ENCODE assay signal across 11 cellular contexts in genomic region chr15:92394327-92395175, GRCh38. TPM values are rescaled to one million over a fixed set of nuclear protein-coding genes. Genes with fewer than 3 reads are reported as not detected.
DNase-seq lines count a peak whose midpoint lies in the region; ATAC-seq and TF ChIP-seq lines count a peak whose summit lies in the region.
"Had no signal": no experiment of that assay in that cellular context is flagged by ENCODE, and none has a peak within 500 bp of the region (broad histone marks: within the 10 kb centered on the region; RNA-seq: fewer than 3 reads in every experiment).

No MANE protein-coding gene starts in this region.

- CTCF ChIA-PET in Panc1 (lab: Charles Lee), result interaction anchor here (0.6 kb wide), 1 partner anchor 562 kb away, joined by 9 read pairs; no protein-coding TSS in a partner anchor

- peaks cover 47% of the 10 kb centered on the region for H3K27me3 ChIP-seq in Panc1 (ENCODE audit: control insufficient read depth, insufficient read depth, low read length)
- peaks cover 19% of the 10 kb centered on the region for H3K27me3 ChIP-seq in rectal smooth muscle tissue (ENCODE audit: control insufficient read depth, insufficient read depth, low read length)

- no TSS peak for BruUV-seq in Panc1 (replicated peaks; lab: Mats Ljungman, UMichigan)

- intact Hi-C loops in Panc1 (cut with micrococcal nuclease; ENCODE audit: unreplicated experiment) (no loop called here), left cardiac atrium (cut with DNase I) (no loop called here)

- no peaks in the 10 kb centered on the region for H3K9me3 ChIP-seq in Panc1 (ENCODE audit: control insufficient read depth, insufficient read depth, low read depth, low read length)

- H3K9ac ChIP-seq in rectal smooth muscle tissue (ENCODE audit: low read length), result no peak overlapping the region

- TF ChIP-seq CTCF in GM13976 (IDR thresholded peaks at IDR 0.05; ENCODE audit: borderline replicate concordance, control extremely low read depth, extremely low read depth, insufficient read depth, missing control alignments), result no peak
- TF ChIP-seq CTCF in Panc1 (IDR thresholded peaks at IDR 0.05), result no peak
- no peak for TF ChIP-seq CTCF in GM10266 (IDR thresholded peaks at IDR 0.05; ENCODE audit: control insufficient read depth, insufficient read depth, low read depth, missing control alignments)

- no peaks in the 10 kb centered on the region for H3K36me3 ChIP-seq in Panc1 (ENCODE audit: control insufficient read depth, insufficient read depth, low read length)
- H3K36me3 ChIP-seq in rectal smooth muscle tissue (ENCODE audit: control insufficient read depth, insufficient read depth, low read length), result no peaks in the 10 kb centered on the region

- DNase-seq in GM13976 (ENCODE audit: low spot score) (peak; percentile 22), Panc1 (ENCODE audit: low read depth, low spot score) (no peak), left cardiac atrium (no peak), GM10266 (ENCODE audit: extremely low spot score) (no peak)
- DNase-seq in stimulated activated naive CD4-positive, alpha-beta T cell (lab: John Stamatoyannopoulos, UW), result no peak
- DNase-seq: activated CD8-positive, alpha-beta memory T cell treated with anti-CD3 and anti-CD28 coated beads, Interleukin-2, amount 50 U/mL, for 48 hours; stimulated activated CD4-positive, alpha-beta T cell treated with anti-CD3 and anti-CD28 coated beads, Interleukin-4, amount 100 ng/mL, for 1 hour had no signal

- H3K27ac ChIP-seq in Panc1 (ENCODE audit: low read length) (no peak overlapping the region), rectal smooth muscle tissue (ENCODE audit: low read depth, low read length) (no peak overlapping the region)

- POLR2A ChIA-PET in Panc1 (lab: Charles Lee), result no interaction called here

- no peak; the same call in 1 of the 2 replicates for ATAC-seq in Panc1
- peak; percentile 18 to 27 for ATAC-seq in left cardiac atrium
- ATAC-seq in GM21526 (IDR thresholded peaks at IDR 0.05; ENCODE audit: low FRiP score, unreplicated experiment), result no peak
- ATAC-seq in HG03378 (IDR thresholded peaks at IDR 0.05; ENCODE audit: unreplicated experiment), result no peak

- in situ Hi-C loops in GM13976 (cut with MboI; ENCODE audit: low sequenced_read_pairs, unreplicated experiment), result loop anchor here (25.0 kb wide), 1 partner anchor 318 kb away; no protein-coding TSS in a partner anchor
- in situ Hi-C loops in Panc1 (cut with HindIII; ENCODE audit: low pct_unique_long_range_greater_than_20kb, low sequenced_read_pairs), result no loop called here

- H3K4me1 ChIP-seq in Panc1 (ENCODE audit: control insufficient read depth, insufficient read depth, low read length) (peaks cover 5% of the 10 kb centered on the region; the same call in 1 of the 2 replicates), rectal smooth muscle tissue (ENCODE audit: control insufficient read depth, insufficient read depth, low read length) (no peaks in the 10 kb centered on the region)

- H3K4me3 ChIP-seq in Panc1 (ENCODE audit: low read depth in 2 of 2, low read length in 2 of 2) (peak overlapping the region; percentile 26 to 31; a peak in 3 of 4 replicates), rectal smooth muscle tissue (ENCODE audit: low read length) (peak overlapping the region; percentile 51)

RNA-seq across cellular contexts. Expression of gene ST8SIA2, which starts 0.9 kb away (rescaled TPM):
- 0.15 TPM for total RNA-seq in Panc1 (2021; ENCODE audit: unreplicated experiment)
- polyA plus RNA-seq in Panc1 (2012; ENCODE audit: insufficient read length), result not detected
- total RNA-seq in left cardiac atrium, result under 1 TPM; 0.24 to 0.31 TPM
- total RNA-seq: liver had no signal
- polyA plus RNA-seq: liver had no signal

Comparison
In these comparisons a context has a peak if more than half of its experiments do, and no peak if none do; other contexts are left out.
1. ATAC-seq: peak in left cardiac atrium (2 of 2); none in Panc1 (single experiment), GM21526 (single experiment) and HG03378 (single experiment).